In genomic region chr11:76445122-76446084, GRCh38 we compare ENCODE assay signal across 8 cellular contexts. TPM values are rescaled to one million over a fixed set of nuclear protein-coding genes. Genes with fewer than 3 reads are reported as not detected.
DNase-seq lines count a peak whose midpoint lies in the region; ATAC-seq and TF ChIP-seq lines count a peak whose summit lies in the region.

No MANE protein-coding gene starts in this region.

- CTCF ChIA-PET in CD8-positive, alpha-beta T cell (lab: Charles Lee) = no interaction called here
- CTCF ChIA-PET in OCI-LY7 (lab: Charles Lee; ENCODE audit: unreplicated experiment) = no interaction called here

- H3K9ac ChIP-seq in HUES6 (ENCODE audit: low read length) (peak overlapping the region; percentile 97), mucosa of rectum (ENCODE audit: low read depth in 1 of 2, low read length in 2 of 2) (peak overlapping the region; percentile 89 to 90)

- H3K27me3 Mint-ChIP-seq in CD8-positive, alpha-beta T cell (ENCODE audit: low read depth) = no peaks in the 10 kb centered on the region
- no peaks in the 10 kb centered on the region for H3K27me3 Mint-ChIP-seq in activated T-cell treated with anti-CD3 and anti-CD28 coated beads, Interleukin-2, amount 50 U/mL, for 24 hours

- no peaks in the 10 kb centered on the region for H3K9me3 Mint-ChIP-seq in CD8-positive, alpha-beta T cell
- no peaks in the 10 kb centered on the region for H3K9me3 Mint-ChIP-seq in activated T-cell treated with anti-CD3 and anti-CD28 coated beads, Interleukin-2, amount 50 U/mL, for 24 hours

- H3K27ac Mint-ChIP-seq in CD8-positive, alpha-beta T cell = peak overlapping the region; percentile 96
- H3K27ac Mint-ChIP-seq in activated T-cell treated with anti-CD3 and anti-CD28 coated beads, Interleukin-2, amount 50 U/mL, for 24 hours = peak overlapping the region; percentile 99

- peak; percentile 10 to 49 (median 32) for DNase-seq in CD8-positive, alpha-beta T cell
- peak; percentile 32 for DNase-seq in OCI-LY7 (ENCODE audit: low spot score)
- DNase-seq in activated T-cell treated with anti-CD3 and anti-CD28 coated beads, Interleukin-2, amount 50 U/mL, for 24 hours = peak; percentile 72
- DNase-seq in stimulated activated CD8-positive, alpha-beta memory T cell treated with anti-CD3 and anti-CD28 coated beads, Interleukin-4, amount 100 ng/mL, for 4 hours (ENCODE audit: low read depth in 2 of 2, low spot score in 1 of 2) = peak; percentile 4 to 5

- H3K27ac ChIP-seq in CD8-positive, alpha-beta T cell (ENCODE audit: low read depth, low read length) = peak overlapping the region; percentile 70
- H3K27ac ChIP-seq in HUES6 (ENCODE audit: low read depth, low read length) = peak overlapping the region; percentile 94; the same call in 1 of the 2 replicates
- H3K27ac ChIP-seq in OCI-LY7 (ENCODE audit: low read depth, low read length, poor library complexity, severe bottlenecking) = peak overlapping the region; percentile 64
- peak overlapping the region; percentile 87 to 95 for H3K27ac ChIP-seq in esophagus (ENCODE audit: low read depth in 2 of 2, low read length in 1 of 2)
- peak overlapping the region; percentile 89 to 93 for H3K27ac ChIP-seq in mucosa of rectum (ENCODE audit: low read depth in 2 of 2, low read length in 2 of 2)

- POLR2A ChIA-PET in CD8-positive, alpha-beta T cell (lab: Charles Lee) = interaction anchor here (1.1 to 1.7 kb wide), 2 partner anchors 10 to 64 kb away, joined by 3 to 4 read pairs; partner anchors contain the start of gene GVQW3
- POLR2A ChIA-PET in OCI-LY7 (lab: Charles Lee) = interaction anchor here (0.6 to 1.0 kb wide), 3 partner anchors 21 to 818 kb away, joined by 3 to 4 read pairs (median 3); no protein-coding TSS in a partner anchor

- peaks cover 43% of the 10 kb centered on the region for H3K4me1 Mint-ChIP-seq in CD8-positive, alpha-beta T cell (ENCODE audit: low read depth)
- peaks cover 40% of the 10 kb centered on the region for H3K4me1 Mint-ChIP-seq in activated T-cell treated with anti-CD3 and anti-CD28 coated beads, Interleukin-2, amount 50 U/mL, for 24 hours (ENCODE audit: low read depth)

- TF ChIP-seq CTCF in CD8-positive, alpha-beta T cell (IDR thresholded peaks at IDR 0.05) = no peak
- no peak for TF ChIP-seq CTCF in OCI-LY7 (conservative IDR thresholded peaks at IDR 0.05; ENCODE audit: low read length)

- H3K9me2 ChIP-seq in OCI-LY7 (ENCODE audit: insufficient read depth, low read length) = no peaks in the 10 kb centered on the region

- peak; percentile 5 for ATAC-seq in CD8-positive, alpha-beta T cell
- ATAC-seq in GM21360 (IDR thresholded peaks at IDR 0.05; ENCODE audit: unreplicated experiment) = peak; percentile 30

- intact Hi-C loops in CD8-positive, alpha-beta T cell (cut with DNase I, micrococcal nuclease) = loop anchor here (2.0 to 10.0 kb wide), 6 partner anchors 238 to 1701 kb away; partner anchors contain the start of genes INTS4 (in 2 of the 2), WNT11 (in 2 of the 2), CLNS1A (in 1 of the 2) and RNF169 (in 1 of the 2)
- intact Hi-C loops in OCI-LY7 (cut with micrococcal nuclease; ENCODE audit: unreplicated experiment) = loop anchor here (10.0 kb wide), 1 partner anchor 1549 kb away; the partner anchor contains the start of gene INTS4

- H3K79me2 ChIP-seq in OCI-LY7 (ENCODE audit: insufficient read depth, low read depth, low read length) = peaks cover 38% of the 10 kb centered on the region

- WGBS in esophagus, 2 donors = 0 to 1% methylated on average over 50 to 56 of the region's 56 CpGs

- H3K9me3 ChIP-seq in CD8-positive, alpha-beta T cell (ENCODE audit: low read length) = no peaks in the 10 kb centered on the region
- H3K9me3 ChIP-seq in HUES6 (ENCODE audit: control insufficient read depth, insufficient read depth, low read depth, low read length) (no peaks in the 10 kb centered on the region), OCI-LY7 (ENCODE audit: low read length) (no peaks in the 10 kb centered on the region), esophagus (ENCODE audit: control insufficient read depth in 2 of 2, insufficient read depth in 1 of 2, low read depth in 1 of 2, low read length in 1 of 2) (no peaks in the 10 kb centered on the region), mucosa of rectum (ENCODE audit: control insufficient read depth in 2 of 2, low read length in 2 of 2) (no peaks in the 10 kb centered on the region)

- no peaks in the 10 kb centered on the region for H3K27me3 ChIP-seq in CD8-positive, alpha-beta T cell (ENCODE audit: insufficient read depth, low read length)
- H3K27me3 ChIP-seq in HUES6 (ENCODE audit: control insufficient read depth, insufficient read depth, low read length) = no peaks in the 10 kb centered on the region
- H3K27me3 ChIP-seq in esophagus (ENCODE audit: control insufficient read depth in 1 of 2, insufficient read depth in 2 of 2, low read length in 2 of 2) = no peaks in the 10 kb centered on the region
- H3K27me3 ChIP-seq in mucosa of rectum (ENCODE audit: control insufficient read depth in 2 of 2, insufficient read depth in 2 of 2, low read length in 2 of 2) = no peaks in the 10 kb centered on the region

- H3K36me3 ChIP-seq in CD8-positive, alpha-beta T cell (ENCODE audit: insufficient read depth, low read length) = no peaks in the 10 kb centered on the region
- H3K36me3 ChIP-seq in HUES6 (ENCODE audit: control insufficient read depth, insufficient read depth, low read length) = peaks cover 13% of the 10 kb centered on the region
- H3K36me3 ChIP-seq in OCI-LY7 (ENCODE audit: insufficient read depth, low read length) = peaks cover 42% of the 10 kb centered on the region
- H3K36me3 ChIP-seq in esophagus (ENCODE audit: control insufficient read depth in 2 of 2, insufficient read depth in 2 of 2, low read length in 1 of 2) = no peaks in the 10 kb centered on the region
- peaks cover 7 to 24% of the 10 kb centered on the region in 2 donors for H3K36me3 ChIP-seq in mucosa of rectum (ENCODE audit: control insufficient read depth in 2 of 2, insufficient read depth in 2 of 2, low read length in 2 of 2)

- H3K4me3 Mint-ChIP-seq in CD8-positive, alpha-beta T cell = peak overlapping the region; percentile 94
- H3K4me3 Mint-ChIP-seq in activated T-cell treated with anti-CD3 and anti-CD28 coated beads, Interleukin-2, amount 50 U/mL, for 24 hours = peak overlapping the region; percentile 98

- H3K4me2 ChIP-seq in OCI-LY7 (ENCODE audit: low read length) = peak overlapping the region; percentile 93

- H3K4me1 ChIP-seq in CD8-positive, alpha-beta T cell (ENCODE audit: insufficient read depth, low read length) = peaks cover 20% of the 10 kb centered on the region
- H3K4me1 ChIP-seq in HUES6 (ENCODE audit: control insufficient read depth, insufficient read depth, low read length) (peaks cover 41% of the 10 kb centered on the region), OCI-LY7 (ENCODE audit: insufficient read depth, low read length, poor library complexity, severe bottlenecking) (peaks cover 19% of the 10 kb centered on the region), esophagus (ENCODE audit: control insufficient read depth in 2 of 2, insufficient read depth in 2 of 2, low read length in 1 of 2) (peaks cover 0 to 2% of the 10 kb centered on the region in 2 donors), mucosa of rectum (ENCODE audit: control insufficient read depth in 2 of 2, insufficient read depth in 2 of 2, low read length in 2 of 2) (peaks cover 10 to 14% of the 10 kb centered on the region in 2 donors)

- peak overlapping the region; percentile 93 for H2AFZ ChIP-seq in OCI-LY7 (ENCODE audit: low read length)

- peak overlapping the region; percentile 58 for H3K4me3 ChIP-seq in CD8-positive, alpha-beta T cell (ENCODE audit: low read depth, low read length)
- H3K4me3 ChIP-seq in HUES6 (ENCODE audit: low read depth, low read length) (peak overlapping the region; percentile 89), OCI-LY7 (ENCODE audit: low read depth, low read length, poor library complexity, severe bottlenecking) (peak overlapping the region; percentile 99), esophagus (ENCODE audit: low read depth in 1 of 2, low read length in 2 of 2) (peak overlapping the region; percentile 87 to 94), mucosa of rectum (ENCODE audit: low read length in 2 of 2) (peak overlapping the region; percentile 97 to 100)

- BruUV-seq in OCI-LY7 (replicated peaks; lab: Mats Ljungman, UMichigan) = no TSS peak

- peaks cover 12% of the 10 kb centered on the region; the same call in 1 of the 2 replicates for H4K20me1 ChIP-seq in OCI-LY7 (ENCODE audit: insufficient read depth, low read length)

- H3K36me3 Mint-ChIP-seq in CD8-positive, alpha-beta T cell = peaks cover 47% of the 10 kb centered on the region
- H3K36me3 Mint-ChIP-seq in activated T-cell treated with anti-CD3 and anti-CD28 coated beads, Interleukin-2, amount 50 U/mL, for 24 hours (ENCODE audit: low read depth) = peaks cover 74% of the 10 kb centered on the region

RNA-seq across cellular contexts. Expression of gene EMSY, which starts 0.6 kb away (rescaled TPM):
- total RNA-seq in CD8-positive, alpha-beta T cell = 10 to 100 TPM; 19.8 to 20.7 TPM
- total RNA-seq in OCI-LY7 (2014; rRNA removed; shearing (Covaris generic)) = 26.3 and 45.5 TPM in 2 replicates
- total RNA-seq in OCI-LY7 (2022) = 29.8 and 32.2 TPM in 2 replicates
- 1 to 10 TPM; 4.4 to 4.6 TPM for polyA plus RNA-seq in esophagus

Comparison
In these comparisons a context has a peak if more than half of its experiments do, and no peak if none do; other contexts are left out.
1. Peak in every context shown above with its lines: DNase-seq, ATAC-seq, H3K4me3 ChIP-seq and H3K27ac ChIP-seq.
2. DNase-seq: peak in every context shown above with its lines; median percentile 72 in activated T-cell treated with anti-CD3 and anti-CD28 coated beads, Interleukin-2, amount 50 U/mL, for 24 hours; 32 in CD8-positive, alpha-beta T cell; 32 in OCI-LY7; 4 in stimulated activated CD8-positive, alpha-beta memory T cell treated with anti-CD3 and anti-CD28 coated beads, Interleukin-4, amount 100 ng/mL, for 4 hours.